In the genomic region with DNA sequence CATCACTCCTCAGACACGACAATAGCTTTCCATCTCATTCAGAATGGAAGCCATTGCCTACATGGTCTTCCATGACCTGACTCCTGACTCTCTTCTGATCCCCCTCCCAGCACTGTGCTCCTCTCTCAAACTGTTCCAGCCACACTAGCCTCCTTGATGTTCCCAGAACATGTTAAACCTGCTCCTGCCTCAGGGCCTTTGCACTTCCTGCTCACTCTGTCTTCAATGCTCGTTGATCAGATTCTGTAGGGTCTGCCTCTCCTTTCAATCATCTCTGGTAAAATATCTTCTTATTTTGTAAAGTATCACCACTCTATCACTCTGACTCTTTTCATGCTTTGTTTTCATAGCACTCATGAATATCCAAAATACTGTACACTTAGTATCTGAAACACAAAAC, we compare ENCODE assay signal across 24 cellular contexts.
"Had no signal": no experiment of that assay in that cellular context is flagged by ENCODE, and none has a peak within 500 bp of the region (broad histone marks: within the 10 kb centered on the region; RNA-seq: fewer than 3 reads in every experiment).

No MANE protein-coding gene starts in this region.

- H3K9me3 ChIP-seq: ascending aorta, heart left ventricle, neutrophil, testis, uterus had no signal

- H3K27ac ChIP-seq: ascending aorta, coronary artery, dorsolateral prefrontal cortex, heart left ventricle, neutrophil, skin epidermis, testis, uterus had no signal

- H3K27ac Mint-ChIP-seq: activated naive CD4-positive, alpha-beta T cell treated with anti-CD3 and anti-CD28 coated beads for 36 hours; activated naive CD8-positive, alpha-beta T cell treated with anti-CD3 and anti-CD28 coated beads, Interleukin-2, amount 10 ng/mL, durations not matched to agents 7 days and 5 days; brain; T-helper 2 cell treated with Interferon-gamma antibody and Interleukin-4, amounts not matched to agents 5 μg/mL and 100 μg/mL, for 36 hours had no signal

- H3K4me1 ChIP-seq: testis, uterus had no signal

- H3K27me3 Mint-ChIP-seq: activated naive CD8-positive, alpha-beta T cell treated with anti-CD3 and anti-CD28 coated beads, Interleukin-2, amount 10 ng/mL, durations not matched to agents 7 days and 5 days; brain had no signal

- H3K27me3 ChIP-seq: ascending aorta, cardiac muscle cell, dorsolateral prefrontal cortex, heart left ventricle, neutrophil, testis, uterus had no signal

- H3K4me3 ChIP-seq: ascending aorta, cardiac muscle cell, coronary artery, dorsolateral prefrontal cortex, heart left ventricle, skin epidermis, testis, uterus had no signal

- H3K9me3 Mint-ChIP-seq: activated naive CD4-positive, alpha-beta T cell treated with anti-CD3 and anti-CD28 coated beads for 36 hours; activated naive CD8-positive, alpha-beta T cell treated with anti-CD3 and anti-CD28 coated beads, Interleukin-2, amount 10 ng/mL, durations not matched to agents 7 days and 5 days; brain; nephron; T-helper 2 cell treated with Interferon-gamma antibody and Interleukin-4, amounts not matched to agents 5 μg/mL and 100 μg/mL, for 36 hours had no signal

- H3K4me3 Mint-ChIP-seq: activated naive CD4-positive, alpha-beta T cell treated with anti-CD3 and anti-CD28 coated beads for 36 hours; activated naive CD8-positive, alpha-beta T cell treated with anti-CD3 and anti-CD28 coated beads, Interleukin-2, amount 10 ng/mL, durations not matched to agents 7 days and 5 days; brain; nephron; T-helper 2 cell treated with Interferon-gamma antibody and Interleukin-4, amounts not matched to agents 5 μg/mL and 100 μg/mL, for 36 hours had no signal

- H3K36me3 ChIP-seq: uterus had no signal

- DNase-seq: activated CD4-positive, alpha-beta T cell treated with anti-CD3 and anti-CD28 coated beads for 4 hours; activated CD4-positive, alpha-beta T cell treated with anti-CD3 and anti-CD28 coated beads, Interleukin-2, amount 50 U/mL, for 4 hours; activated effector memory CD4-positive, alpha-beta T cell treated with Interleukin-2 at 50 U/mL for 16 hours; activated naive CD4-positive, alpha-beta T cell treated with anti-CD3 and anti-CD28 coated beads for 36 hours; activated naive CD8-positive, alpha-beta T cell treated with anti-CD3 and anti-CD28 coated beads, Interleukin-2, amount 10 ng/mL, durations not matched to agents 7 days and 5 days; dorsolateral prefrontal cortex; effector memory CD4-positive, alpha-beta T cell; heart left ventricle; left cardiac atrium; left ventricle myocardium superior; stimulated activated CD4-positive, alpha-beta T cell treated with anti-CD3 and anti-CD28 coated beads, Interleukin-12 subunit alpha, Interleukin-12 subunit beta, amount 100 ng/mL, for 4 hours; stimulated activated CD4-positive, alpha-beta T cell treated with anti-CD3 and anti-CD28 coated beads, Interleukin-4, amount 100 ng/mL, for 1 hour; stimulated activated naive CD8-positive, alpha-beta T cell treated with anti-CD3 and anti-CD28 coated beads, Interleukin-15, Interleukin-2, amounts not matched to agents 100 U/mL and 50 U/mL, for 24 hours; testis; uterus had no signal

- ATAC-seq: heart left ventricle; left cardiac atrium; left ventricle myocardium superior; sciatic nerve; stimulated activated naive CD8-positive, alpha-beta T cell treated with anti-CD3 and anti-CD28 coated beads, Interleukin-15, Interleukin-2, amounts not matched to agents 100 U/mL and 50 U/mL, for 24 hours had no signal
